13 cellular contexts compared by ENCODE assay signal in the genomic region with DNA sequence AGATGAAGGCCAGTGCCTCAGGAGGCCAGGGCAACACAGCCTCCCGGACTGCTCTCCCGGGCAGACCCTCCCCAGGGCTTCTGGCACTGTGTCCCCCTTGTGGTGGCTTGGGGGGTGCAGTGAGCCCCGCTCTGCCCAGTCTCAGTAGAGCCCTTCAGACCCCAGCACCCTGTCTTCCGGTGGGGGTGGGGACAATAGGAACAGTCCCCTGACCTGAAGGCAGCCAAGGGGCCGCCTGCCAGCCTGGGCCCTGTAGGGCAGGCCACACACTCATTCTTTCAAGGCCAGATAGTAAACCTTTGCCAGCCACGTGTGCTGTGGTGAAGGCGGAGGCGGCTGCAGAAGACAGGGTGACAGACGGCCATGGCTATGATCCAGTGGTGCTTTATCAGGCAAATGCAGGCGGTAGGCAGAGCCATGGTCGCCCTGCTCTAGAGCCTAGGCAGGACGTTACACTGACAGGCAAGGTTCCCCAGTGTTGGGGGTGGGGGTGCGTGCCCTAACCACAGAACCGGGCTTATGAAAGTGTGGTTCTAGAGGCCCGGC. TPM values are rescaled to one million over a fixed set of nuclear protein-coding genes. Genes with fewer than 3 reads are reported as not detected.
A peak's percentile ranks its signal among the peaks of the same experiment; 100 is the strongest.
DNase-seq lines count a peak whose midpoint lies in the region; ATAC-seq, FAIRE-seq and TF ChIP-seq lines count a peak whose summit lies in the region.
"Had no signal": no experiment of that assay in that cellular context is flagged by ENCODE, and none has a peak within 500 bp of the region (broad histone marks: within the 10 kb centered on the region; RNA-seq: fewer than 3 reads in every experiment).

No MANE protein-coding gene starts in this region.

- in situ Hi-C loops in HepG2 (cut with HindIII; ENCODE audit: extremely low pct_ligation_motif_present, low pct_unique_long_range_greater_than_20kb) = no loop called here
- in situ Hi-C loops in GM13976 (cut with MboI; ENCODE audit: low sequenced_read_pairs, unreplicated experiment) = no loop called here

- H2AFZ ChIP-seq in HepG2 (ENCODE audit: low read length) = no peak overlapping the region

- no peak for TF ChIP-seq RAD21 in HepG2 (CRISPR knock-in tag; IDR thresholded peaks at IDR 0.05)

- H3K4me3 ChIP-seq in LNCaP clone FGC (ENCODE audit: low read depth, low read length) (no peak overlapping the region; the same call in 1 of the 2 replicates), HepG2 (replicated peaks in 1 of 3; ENCODE audit: insufficient read depth in 1 of 3, low read depth in 2 of 3, low read length in 3 of 3) (no peak overlapping the region)

- H3K4me1 ChIP-seq in HepG2 (ENCODE audit: insufficient read depth, low read length) = no peaks in the 10 kb centered on the region

- intact Hi-C loops in HepG2 (cut with micrococcal nuclease; ENCODE audit: unreplicated experiment) = no loop called here

- no TSS peak for BruUV-seq in HepG2 (replicated peaks; lab: Mats Ljungman, UMichigan)

- POLR2A ChIA-PET in HepG2 (lab: Yijun Ruan, JAX) = no interaction called here

- H3K27me3 Mint-ChIP-seq in chondrocyte (ENCODE audit: low read depth) = no peaks in the 10 kb centered on the region
- H3K27me3 Mint-ChIP-seq: dendritic cell treated with granulocyte-macrophage colony-stimulating factor and Interleukin-4, amounts not matched to agents 40 ng/mL and 50 ng/mL, for 4 days had no signal

- peaks cover 21 to 60% of the 10 kb centered on the region in 2 experiments for H3K36me3 ChIP-seq in HepG2 (replicated peaks in 1 of 2; ENCODE audit: control insufficient read depth in 1 of 2, insufficient read depth in 2 of 2, low read length in 2 of 2)

- no peak overlapping the region for H3K27ac Mint-ChIP-seq in chondrocyte (ENCODE audit: unreplicated experiment)
- H3K27ac Mint-ChIP-seq: dendritic cell treated with granulocyte-macrophage colony-stimulating factor and Interleukin-4, amounts not matched to agents 40 ng/mL and 50 ng/mL, for 4 days had no signal

- H3K79me2 ChIP-seq in HepG2 (ENCODE audit: insufficient read depth, low read length) = peaks cover 8% of the 10 kb centered on the region

- TF ChIP-seq EP300 in HepG2 (IDR thresholded peaks at IDR 0.05; ENCODE audit: low read depth in 2 of 2, low read length in 2 of 2) (no peak), HepG2 (CRISPR knock-in tag; IDR thresholded peaks at IDR 0.05; ENCODE audit: borderline replicate concordance) (no peak)

- TF ChIP-seq POLR2A in HepG2 (IDR thresholded peaks at IDR 0.05; ENCODE audit: insufficient read depth in 1 of 2, low read depth in 2 of 2, low read length in 2 of 2) = no peak

- CTCF ChIA-PET in HepG2 (lab: Yijun Ruan, JAX; ENCODE audit: low intra/inter-chr PET ratio, low total read pairs) = no interaction called here

- H3K4me2 ChIP-seq in HepG2 (ENCODE audit: low read depth, low read length) = no peak overlapping the region

- H3K9ac ChIP-seq in HepG2 (ENCODE audit: insufficient read depth, low read depth, low read length) = no peak overlapping the region

- FAIRE-seq in HepG2 (lab: Jason Lieb, UNC) = no peak
- FAIRE-seq: urothelium cell line had no signal

- H3K4me3 Mint-ChIP-seq in chondrocyte (ENCODE audit: unreplicated experiment) = no peak overlapping the region
- H3K4me3 Mint-ChIP-seq: dendritic cell treated with granulocyte-macrophage colony-stimulating factor and Interleukin-4, amounts not matched to agents 40 ng/mL and 50 ng/mL, for 4 days had no signal

- no peaks in the 10 kb centered on the region for H3K9me3 Mint-ChIP-seq in chondrocyte (ENCODE audit: low read depth)
- H3K9me3 Mint-ChIP-seq: dendritic cell treated with granulocyte-macrophage colony-stimulating factor and Interleukin-4, amounts not matched to agents 40 ng/mL and 50 ng/mL, for 4 days had no signal

- no peaks in the 10 kb centered on the region for H4K20me1 ChIP-seq in HepG2 (ENCODE audit: insufficient read depth, low read length)

- H3K27ac ChIP-seq in 22Rv1 = peak overlapping the region; percentile 89
- H3K27ac ChIP-seq in HepG2 (ENCODE audit: extremely low read length, insufficient read depth, low read length) = no peak overlapping the region

- H3K4me1 Mint-ChIP-seq in chondrocyte (ENCODE audit: low read depth) = peaks cover under 1% of the 10 kb centered on the region

- DNase-seq in LNCaP clone FGC (ENCODE audit: low read depth) = no peak
- DNase-seq in chondrocyte (ENCODE audit: low spot score) = no peak
- no peak for DNase-seq in HepG2 (ENCODE audit: low spot score)
- DNase-seq in NCI-H2107 (lab: John Stamatoyannopoulos, UW) = no peak
- no peak for DNase-seq in GM13976 (ENCODE audit: low spot score)
- no peak for DNase-seq in cerebellar cortex (ENCODE audit: low spot score)
- DNase-seq: activated CD4-positive, alpha-beta T cell treated with anti-CD3 and anti-CD28 coated beads, Interleukin-2, amount 50 U/mL, for 4 hours; activated naive CD4-positive, alpha-beta T cell treated with Interleukin-2 at 50 U/mL for 16 hours; DMS79 treated with DMSO at 0.1 percent for 48 hours had no signal

- ATAC-seq in HepG2 = peak; percentile 46
- ATAC-seq in GM18520 (IDR thresholded peaks at IDR 0.05; ENCODE audit: unreplicated experiment) = no peak

- no peaks in the 10 kb centered on the region for H3K9me3 ChIP-seq in HepG2 (ENCODE audit: low read length)

- peaks cover 22% of the 10 kb centered on the region for H3K36me3 Mint-ChIP-seq in chondrocyte (ENCODE audit: low read depth)

- WGBS in HepG2 (ENCODE audit: low lambda C conversion rate) = 98% methylated on average over 8 of the region's 15 CpGs

- TF ChIP-seq CTCF in 22Rv1 (IDR thresholded peaks at IDR 0.05) (no peak), LNCaP clone FGC (IDR thresholded peaks at IDR 0.05; ENCODE audit: control insufficient read depth, extremely low read depth, insufficient read depth) (0 out of 2 replicates have a peak, but pooled peaks have one; percentile 5), chondrocyte (IDR thresholded peaks at IDR 0.05) (peak; percentile 20), HepG2 (CRISPR knock-in tag; IDR thresholded peaks at IDR 0.05) (no peak), GM13976 (IDR thresholded peaks at IDR 0.05; ENCODE audit: borderline replicate concordance, control extremely low read depth, extremely low read depth, insufficient read depth, missing control alignments) (no peak)

- H3K27me3 ChIP-seq in HepG2 (ENCODE audit: control insufficient read depth in 1 of 2, insufficient read depth in 2 of 2, low read length in 2 of 2) = no peaks in the 10 kb centered on the region

RNA-seq across cellular contexts. Expression of a gene that starts 15.0 kb away (rescaled TPM):
- total RNA-seq in chondrocyte (68.6 to 84.3 TPM (median 68.6 TPM) in 3 replicates), HepG2 (2016; rRNA removed; fragmentation: Illumina TruSeq; extraction: Trizol) (34.3 and 35.1 TPM in 2 replicates)
- 12.0 and 12.6 TPM in 2 replicates for total RNA-seq in HepG2 (2016; cell fraction: cytosol; rRNA removed; fragmentation: Illumina TruSeq; extraction: Trizol; ENCODE audit: low read depth)
- 36.2 and 37.2 TPM in 2 replicates for total RNA-seq in HepG2 (2016; cell fraction: insoluble cytoplasmic fraction; rRNA removed; fragmentation: Illumina TruSeq; extraction: Trizol)
- total RNA-seq in HepG2 (2016; cell fraction: membrane; rRNA removed; fragmentation: Illumina TruSeq; extraction: Trizol) = 23.9 and 24.1 TPM in 2 replicates
- 25.9 TPM in 2 replicates for total RNA-seq in HepG2 (2016; cell fraction: nucleus; rRNA removed; fragmentation: Illumina TruSeq; extraction: Trizol)
- polyA plus RNA-seq in HepG2 (2011; rRNA removed) = 34.4 and 36.2 TPM in 2 replicates
- polyA plus RNA-seq in HepG2 (2011; cell fraction: cytosol; rRNA removed) = 33.8 and 35.9 TPM in 2 replicates
- 57.7 and 67.1 TPM in 2 replicates for polyA plus RNA-seq in HepG2 (2011; cell fraction: nucleus; rRNA removed)
- 18.5 and 20.2 TPM in 2 replicates for polyA plus RNA-seq in HepG2 (2012)
- polyA plus RNA-seq in HepG2 (2016; cell fraction: cytosol; fragmentation: Illumina TruSeq; extraction: Trizol; ENCODE audit: low read depth) = 9.6 and 11.9 TPM in 2 replicates
- polyA plus RNA-seq in HepG2 (2016; cell fraction: insoluble cytoplasmic fraction; fragmentation: Illumina TruSeq; extraction: Trizol; ENCODE audit: low read depth) = 38.6 and 42.4 TPM in 2 replicates
- 20.7 and 23.8 TPM in 2 replicates for polyA plus RNA-seq in HepG2 (2016; cell fraction: membrane; fragmentation: Illumina TruSeq; extraction: Trizol; ENCODE audit: low read depth)
- 55.9 and 58.6 TPM in 2 replicates for polyA plus RNA-seq in HepG2 (2016; cell fraction: nucleus; fragmentation: Illumina TruSeq; extraction: Trizol; ENCODE audit: insufficient read depth, low read depth)
- 32.6 and 37.6 TPM in 2 replicates for polyA minus RNA-seq in HepG2 (2011; rRNA and poly(A)+ RNA removed; ENCODE audit: low replicate concordance)
- 12.3 and 14.1 TPM in 2 replicates for polyA minus RNA-seq in HepG2 (2011; cell fraction: cytosol; rRNA and poly(A)+ RNA removed)
- polyA minus RNA-seq in HepG2 (2011; cell fraction: nucleus; rRNA and poly(A)+ RNA removed) = 23.7 and 24.3 TPM in 2 replicates

RNA-seq across cellular contexts. Expression of a gene that starts 15.3 kb away (rescaled TPM):
- total RNA-seq in chondrocyte (3.4 to 9.9 TPM (median 6.6 TPM) in 3 replicates), HepG2 (2016; rRNA removed; fragmentation: Illumina TruSeq; extraction: Trizol) (22.7 and 25.8 TPM in 2 replicates)
- 7.5 and 8.6 TPM in 2 replicates for total RNA-seq in HepG2 (2016; cell fraction: cytosol; rRNA removed; fragmentation: Illumina TruSeq; extraction: Trizol; ENCODE audit: low read depth)
- total RNA-seq in HepG2 (2016; cell fraction: insoluble cytoplasmic fraction; rRNA removed; fragmentation: Illumina TruSeq; extraction: Trizol) = 22.7 and 28.8 TPM in 2 replicates
- 19.2 and 25.6 TPM in 2 replicates for total RNA-seq in HepG2 (2016; cell fraction: membrane; rRNA removed; fragmentation: Illumina TruSeq; extraction: Trizol)
- 16.7 and 17.3 TPM in 2 replicates for total RNA-seq in HepG2 (2016; cell fraction: nucleus; rRNA removed; fragmentation: Illumina TruSeq; extraction: Trizol)
- polyA plus RNA-seq in HepG2 (2011; rRNA removed) = 5.4 and 5.8 TPM in 2 replicates
- 4.3 and 7.4 TPM in 2 replicates for polyA plus RNA-seq in HepG2 (2011; cell fraction: cytosol; rRNA removed)
- 12.7 and 15.0 TPM in 2 replicates for polyA plus RNA-seq in HepG2 (2011; cell fraction: nucleus; rRNA removed)
- 6.2 and 8.5 TPM in 2 replicates for polyA plus RNA-seq in HepG2 (2012)
- polyA plus RNA-seq in HepG2 (2016; cell fraction: cytosol; fragmentation: Illumina TruSeq; extraction: Trizol; ENCODE audit: low read depth) = 5.5 and 6.6 TPM in 2 replicates
- polyA plus RNA-seq in HepG2 (2016; cell fraction: insoluble cytoplasmic fraction; fragmentation: Illumina TruSeq; extraction: Trizol; ENCODE audit: low read depth) = 14.6 and 16.7 TPM in 2 replicates
- polyA plus RNA-seq in HepG2 (2016; cell fraction: membrane; fragmentation: Illumina TruSeq; extraction: Trizol; ENCODE audit: low read depth) = 13.9 and 14.8 TPM in 2 replicates
- 39.8 and 43.1 TPM in 2 replicates for polyA plus RNA-seq in HepG2 (2016; cell fraction: nucleus; fragmentation: Illumina TruSeq; extraction: Trizol; ENCODE audit: insufficient read depth, low read depth)
- polyA minus RNA-seq in HepG2 (2011; rRNA and poly(A)+ RNA removed; ENCODE audit: low replicate concordance) = 11.1 and 22.9 TPM in 2 replicates
- polyA minus RNA-seq in HepG2 (2011; cell fraction: cytosol; rRNA and poly(A)+ RNA removed) = 4.7 and 5.6 TPM in 2 replicates
- polyA minus RNA-seq in HepG2 (2011; cell fraction: nucleus; rRNA and poly(A)+ RNA removed) = 5.5 and 7.3 TPM in 2 replicates

Comparison
In these comparisons a context has a peak if more than half of its experiments do, and no peak if none do; other contexts are left out.
1. CTCF ChIP-seq: peak in LNCaP clone FGC (single experiment) and chondrocyte (single experiment); none in 22Rv1 (single experiment), HepG2 (single experiment) and GM13976 (single experiment).